Comparison of ENCODE assay signal across 9 cellular contexts in genomic region chr10:7409732-7410168, GRCh38. TPM values are rescaled to one million over a fixed set of nuclear protein-coding genes. Genes with fewer than 3 reads are reported as not detected.
A peak's percentile ranks its signal among the peaks of the same experiment; 100 is the strongest.
DNase-seq lines count a peak whose midpoint lies in the region; ATAC-seq, FAIRE-seq and TF ChIP-seq lines count a peak whose summit lies in the region.
"Had no signal": no experiment of that assay in that cellular context is flagged by ENCODE, and none has a peak within 500 bp of the region (broad histone marks: within the 10 kb centered on the region; RNA-seq: fewer than 3 reads in every experiment).

No MANE protein-coding gene starts in this region.

- H3K4me3 ChIP-seq in SU-DHL-6 (ENCODE audit: insufficient read depth, low read length, poor library complexity, severe bottlenecking) (peak overlapping the region; percentile 85), ectodermal cell (ENCODE audit: insufficient read depth, low read depth, low read length) (peak overlapping the region; percentile 65), neural cell (ENCODE audit: low read length) (peak overlapping the region; percentile 87)

- no peaks in the 10 kb centered on the region for H3K9me2 ChIP-seq in SU-DHL-6 (replicated peaks; ENCODE audit: insufficient read depth, low read length)
- no peaks in the 10 kb centered on the region for H3K9me2 ChIP-seq in neural cell (ENCODE audit: insufficient read depth, low read length)

- H3K27ac Mint-ChIP-seq in T-helper 1 cell treated with Interleukin-12 subunit alpha and Interleukin-12 subunit beta and Interleukin-4 antibody, amounts not matched to agents 30 μg/mL and 1 μg/mL, for 36 hours: peak overlapping the region; percentile 94

- no peaks in the 10 kb centered on the region for H3K9me3 Mint-ChIP-seq in T-helper 1 cell treated with Interleukin-12 subunit alpha and Interleukin-12 subunit beta and Interleukin-4 antibody, amounts not matched to agents 30 μg/mL and 1 μg/mL, for 36 hours

- H3F3A ChIP-seq in SU-DHL-6 (ENCODE audit: insufficient read depth) (peaks cover 5% of the 10 kb centered on the region), neural cell (ENCODE audit: insufficient read depth, low read length, poor library complexity, severe bottlenecking) (no peaks in the 10 kb centered on the region)

- H2AFZ ChIP-seq in SU-DHL-6 (ENCODE audit: low read depth, low read length, severe bottlenecking) (peak overlapping the region; percentile 79), neural cell (ENCODE audit: low read depth, low read length) (no peak overlapping the region)

- H4K20me1 ChIP-seq in SU-DHL-6 (ENCODE audit: low read depth, low read length) (peaks cover 8% of the 10 kb centered on the region; the same call in 1 of the 2 replicates), neural cell (ENCODE audit: insufficient read depth) (no peaks in the 10 kb centered on the region)

- DNase-seq in T-helper 1 cell (no peak), SK-N-DZ (ENCODE audit: low spot score) (no peak), HTR-8/SVneo (ENCODE audit: insufficient read length, low spot score) (no peak)

- H3K4me2 ChIP-seq in SU-DHL-6 (ENCODE audit: low read depth, low read length, poor library complexity, severe bottlenecking) (peak overlapping the region; percentile 77), neural cell (ENCODE audit: low read length) (peak overlapping the region; percentile 98)

- WGBS in ectodermal cell, 2 experiments: 0 to 1% methylated on average over 13 to 15 of the region's 15 CpGs

- no peak for TF ChIP-seq CTCF in SU-DHL-6 (IDR thresholded peaks at IDR 0.05; ENCODE audit: insufficient read depth, low read length, poor library complexity, severe bottlenecking)
- no peak for TF ChIP-seq CTCF in neural cell (IDR thresholded peaks at IDR 0.05; ENCODE audit: poor library complexity, severe bottlenecking)

- peaks cover 15% of the 10 kb centered on the region for H3K36me3 Mint-ChIP-seq in T-helper 1 cell treated with Interleukin-12 subunit alpha and Interleukin-12 subunit beta and Interleukin-4 antibody, amounts not matched to agents 30 μg/mL and 1 μg/mL, for 36 hours (ENCODE audit: low read depth)

- H3K27me3 ChIP-seq in SU-DHL-6 (ENCODE audit: low read length) (no peaks in the 10 kb centered on the region), ectodermal cell (ENCODE audit: control insufficient read depth, insufficient read depth, low read length, poor library complexity, severe bottlenecking) (peaks cover 82% of the 10 kb centered on the region), neural cell (ENCODE audit: insufficient read depth, low read depth, low read length) (peaks cover 83% of the 10 kb centered on the region)

- H3K36me3 ChIP-seq in SU-DHL-6 (ENCODE audit: low read length) (no peaks in the 10 kb centered on the region), ectodermal cell (ENCODE audit: control insufficient read depth, insufficient read depth, low read length) (no peaks in the 10 kb centered on the region), neural cell (ENCODE audit: insufficient read depth, low read length) (no peaks in the 10 kb centered on the region)

- peak overlapping the region; percentile 56 for H3K27ac ChIP-seq in SU-DHL-6 (ENCODE audit: low read depth, low read length)
- no peak overlapping the region for H3K27ac ChIP-seq in ectodermal cell (ENCODE audit: insufficient read depth, low read depth, low read length, poor library complexity, severe bottlenecking)
- no peak overlapping the region for H3K27ac ChIP-seq in neural cell (ENCODE audit: low read length)
- H3K27ac ChIP-seq: C4-2B had no signal

- no peak for ATAC-seq in GM21526 (IDR thresholded peaks at IDR 0.05; ENCODE audit: low FRiP score, unreplicated experiment)

- H3K9ac ChIP-seq in SU-DHL-6 (ENCODE audit: low read length) (peak overlapping the region; percentile 79), neural cell (ENCODE audit: low read length) (peak overlapping the region; percentile 56)

- TF ChIP-seq RAD21 in neural cell (conservative IDR thresholded peaks at IDR 0.05): no peak

- H3K9me3 ChIP-seq in SU-DHL-6 (ENCODE audit: insufficient read depth, low read length) (no peaks in the 10 kb centered on the region), ectodermal cell (ENCODE audit: control insufficient read depth, low read length) (no peaks in the 10 kb centered on the region), neural cell (ENCODE audit: low read length) (no peaks in the 10 kb centered on the region)

- H3K4me1 ChIP-seq in ectodermal cell (ENCODE audit: control insufficient read depth, insufficient read depth, low read length): peaks cover 7% of the 10 kb centered on the region

- no peak for TF ChIP-seq EP300 in neural cell (conservative IDR thresholded peaks at IDR 0.05; ENCODE audit: poor library complexity, severe bottlenecking)

- H3K27me3 Mint-ChIP-seq in T-helper 1 cell treated with Interleukin-12 subunit alpha and Interleukin-12 subunit beta and Interleukin-4 antibody, amounts not matched to agents 30 μg/mL and 1 μg/mL, for 36 hours (ENCODE audit: low read depth): peaks cover 25% of the 10 kb centered on the region

- peak overlapping the region; percentile 99 for H3K4me3 Mint-ChIP-seq in T-helper 1 cell treated with Interleukin-12 subunit alpha and Interleukin-12 subunit beta and Interleukin-4 antibody, amounts not matched to agents 30 μg/mL and 1 μg/mL, for 36 hours

- FAIRE-seq in HTR-8/SVneo (lab: Jason Lieb, UNC): no peak

- peaks cover 45% of the 10 kb centered on the region for H3K4me1 Mint-ChIP-seq in T-helper 1 cell treated with Interleukin-12 subunit alpha and Interleukin-12 subunit beta and Interleukin-4 antibody, amounts not matched to agents 30 μg/mL and 1 μg/mL, for 36 hours (ENCODE audit: low read depth)

- H3K79me2 ChIP-seq in SU-DHL-6 (ENCODE audit: insufficient read depth, low read length): peaks cover 60% of the 10 kb centered on the region
- no peaks in the 10 kb centered on the region for H3K79me2 ChIP-seq in neural cell (replicated peaks; ENCODE audit: insufficient read depth, low read length)

TF ChIP-seq in neural cell, 6 proteins besides CTCF, POLR2A, EP300 and RAD21:
- TF ChIP-seq EZH2 (IDR thresholded peaks at IDR 0.05; ENCODE audit: borderline replicate concordance, insufficient read depth, low read length, poor library complexity, severe bottlenecking): no peak

RNA-seq across cellular contexts. Expression of gene SFMBT2, which starts 1.1 kb away (rescaled TPM):
- polyA plus RNA-seq in ectodermal cell (2013, experiment 1 of 4): 3.6 TPM
- polyA plus RNA-seq in ectodermal cell (2013, experiment 2 of 4): 4.0 TPM
- polyA plus RNA-seq in ectodermal cell (2013, experiment 3 of 4): 3.7 TPM
- 3.6 TPM for polyA plus RNA-seq in ectodermal cell (2013, experiment 4 of 4)
- 0.62 and 1.3 TPM in 2 replicates for polyA plus RNA-seq in neural cell
- 3.7 and 5.2 TPM in 2 replicates for polyA minus RNA-seq in neural cell
- polyA plus RNA-seq in SK-N-DZ (2014; cell fraction: cytosol; rRNA removed): 2.3 and 2.7 TPM in 2 replicates
- polyA plus RNA-seq in SK-N-DZ (2014; cell fraction: nucleus; rRNA removed): 2.7 and 4.5 TPM in 2 replicates
